ENCODE assay signal across 8 cellular contexts in genomic region chr15:41971893-41972340, GRCh38. TPM values are rescaled to one million over a fixed set of nuclear protein-coding genes. Genes with fewer than 3 reads are reported as not detected.
DNase-seq lines count a peak whose midpoint lies in the region; ATAC-seq and TF ChIP-seq lines count a peak whose summit lies in the region.

No MANE protein-coding gene starts in this region.

- H3K4me1 Mint-ChIP-seq in activated T-cell treated with anti-CD3 and anti-CD28 coated beads, Interleukin-2, amount 50 U/mL, for 72 hours (ENCODE audit: low read depth): peaks cover 51% of the 10 kb centered on the region
- peaks cover 46 to 51% (median 49%) of the 10 kb centered on the region in 3 donors for H3K4me1 Mint-ChIP-seq in T-cell

- H3K27me3 ChIP-seq in parathyroid adenoma (ENCODE audit: control insufficient read depth, insufficient read depth, low read length): no peaks in the 10 kb centered on the region

- H3K79me2 ChIP-seq in parathyroid adenoma: no peaks in the 10 kb centered on the region

- ATAC-seq in activated T-cell treated with anti-CD3 and anti-CD28 coated beads, Interleukin-2, amount 50 U/mL, for 72 hours (replicated peaks in 1 of 2): peak; percentile 36 to 41
- peak; percentile 15 for ATAC-seq in HG02870 (IDR thresholded peaks at IDR 0.05; ENCODE audit: unreplicated experiment)
- peak in 2 of 4 experiments; percentile 1 to 46 for ATAC-seq in T-cell (replicated peaks in 1 of 4)

- H3K4me2 ChIP-seq in parathyroid adenoma (ENCODE audit: low read length): peak overlapping the region; percentile 89

- POLR2A ChIA-PET in T-cell (lab: Charles Lee): interaction anchor here in 1 of 2 donors (0.9 to 3.7 kb wide), 4 partner anchors 35 to 527 kb away, joined by 3 to 47 read pairs (median 6); partner anchors contain the start of gene MAPKBP1

- peak overlapping the region; percentile 91 for H2AFZ ChIP-seq in parathyroid adenoma

- H3K4me3 ChIP-seq in foreskin fibroblast (ENCODE audit: low read depth in 1 of 2, low read length in 2 of 2) (peak overlapping the region; percentile 88 to 91), parathyroid adenoma (ENCODE audit: low read depth, low read length) (peak overlapping the region; percentile 87)

- DNase-seq in activated T-cell treated with anti-CD3 and anti-CD28 coated beads, Interleukin-2, amount 50 U/mL, for 72 hours: peak in 1 of 2 donors; percentile 67
- no peak for DNase-seq in activated T-cell treated with anti-CD3 and anti-CD28 coated beads for 4 hours
- peak in 2 of 34 experiments; percentile 4 to 8 for DNase-seq in T-cell
- peak in 1 of 2 donors; percentile 29 for DNase-seq in foreskin fibroblast
- DNase-seq in NCI-H524 treated with DMSO at 0.1 percent for 48 hours (lab: John Stamatoyannopoulos, UW): no peak
- no peak for DNase-seq in GF-D8 (lab: John Stamatoyannopoulos, UW)

- H3K9me3 ChIP-seq in parathyroid adenoma (ENCODE audit: control insufficient read depth, low read length): no peaks in the 10 kb centered on the region

- H3K9ac ChIP-seq in parathyroid adenoma: no peak overlapping the region

- H3K27me3 Mint-ChIP-seq in activated T-cell treated with anti-CD3 and anti-CD28 coated beads, Interleukin-2, amount 50 U/mL, for 72 hours (ENCODE audit: low read depth): peaks cover 29% of the 10 kb centered on the region
- H3K27me3 Mint-ChIP-seq in T-cell: peaks cover 8 to 12% of the 10 kb centered on the region in 2 donors

- TF ChIP-seq CTCF in foreskin fibroblast (IDR thresholded peaks at IDR 0.05; ENCODE audit: low read depth, low read length) (no peak), parathyroid adenoma (IDR thresholded peaks at IDR 0.05) (no peak)

- CTCF ChIA-PET in T-cell (lab: Charles Lee): interaction anchor here in 1 of 2 donors (1.1 to 5.1 kb wide), 3 partner anchors 31 to 198 kb away, joined by 3 to 48 read pairs (median 16); partner anchors contain the start of gene MAPKBP1

- H3K4me3 Mint-ChIP-seq in activated T-cell treated with anti-CD3 and anti-CD28 coated beads, Interleukin-2, amount 50 U/mL, for 72 hours: peak overlapping the region; percentile 91 to 98
- H3K4me3 Mint-ChIP-seq in T-cell: peak overlapping the region; percentile 87 to 92 (median 92)

- no peaks in the 10 kb centered on the region for H3K36me3 ChIP-seq in parathyroid adenoma (ENCODE audit: control insufficient read depth, insufficient read depth, low read length)

- peak overlapping the region; percentile 84 for H3K27ac ChIP-seq in parathyroid adenoma

- H3K27ac Mint-ChIP-seq in activated T-cell treated with anti-CD3 and anti-CD28 coated beads, Interleukin-2, amount 50 U/mL, for 72 hours: peak overlapping the region; percentile 99
- H3K27ac Mint-ChIP-seq in T-cell: peak overlapping the region; percentile 88 to 89

- no peaks in the 10 kb centered on the region for H3K9me3 Mint-ChIP-seq in activated T-cell treated with anti-CD3 and anti-CD28 coated beads, Interleukin-2, amount 50 U/mL, for 72 hours
- no peaks in the 10 kb centered on the region for H3K9me3 Mint-ChIP-seq in T-cell

- H3K4me1 ChIP-seq in parathyroid adenoma: no peaks in the 10 kb centered on the region

- H3K36me3 Mint-ChIP-seq in activated T-cell treated with anti-CD3 and anti-CD28 coated beads, Interleukin-2, amount 50 U/mL, for 72 hours (ENCODE audit: insufficient read depth in 2 of 2): peaks cover 0 to 3% of the 10 kb centered on the region in 2 donors
- H3K36me3 Mint-ChIP-seq in T-cell: peaks cover 5% of the 10 kb centered on the region

RNA-seq across cellular contexts. Expression of gene EHD4, which starts 0.4 kb away (rescaled TPM):
- 10 to 100 TPM; 22.6 to 32.7 TPM for total RNA-seq in activated T-cell treated with anti-CD3 and anti-CD28 coated beads, Interleukin-2, amount 50 U/mL, for 72 hours
- total RNA-seq in T-cell: 10 to 100 TPM; 11.7 to 46.8 (median 16.8) TPM

RNA-seq across cellular contexts. Expression of gene PLA2G4E, which starts 48.9 kb away (rescaled TPM):
- not detected for total RNA-seq in activated T-cell treated with anti-CD3 and anti-CD28 coated beads, Interleukin-2, amount 50 U/mL, for 72 hours
- not detected for total RNA-seq in T-cell
